Comparison of ENCODE assay signal across 8 cellular contexts in the genomic region with DNA sequence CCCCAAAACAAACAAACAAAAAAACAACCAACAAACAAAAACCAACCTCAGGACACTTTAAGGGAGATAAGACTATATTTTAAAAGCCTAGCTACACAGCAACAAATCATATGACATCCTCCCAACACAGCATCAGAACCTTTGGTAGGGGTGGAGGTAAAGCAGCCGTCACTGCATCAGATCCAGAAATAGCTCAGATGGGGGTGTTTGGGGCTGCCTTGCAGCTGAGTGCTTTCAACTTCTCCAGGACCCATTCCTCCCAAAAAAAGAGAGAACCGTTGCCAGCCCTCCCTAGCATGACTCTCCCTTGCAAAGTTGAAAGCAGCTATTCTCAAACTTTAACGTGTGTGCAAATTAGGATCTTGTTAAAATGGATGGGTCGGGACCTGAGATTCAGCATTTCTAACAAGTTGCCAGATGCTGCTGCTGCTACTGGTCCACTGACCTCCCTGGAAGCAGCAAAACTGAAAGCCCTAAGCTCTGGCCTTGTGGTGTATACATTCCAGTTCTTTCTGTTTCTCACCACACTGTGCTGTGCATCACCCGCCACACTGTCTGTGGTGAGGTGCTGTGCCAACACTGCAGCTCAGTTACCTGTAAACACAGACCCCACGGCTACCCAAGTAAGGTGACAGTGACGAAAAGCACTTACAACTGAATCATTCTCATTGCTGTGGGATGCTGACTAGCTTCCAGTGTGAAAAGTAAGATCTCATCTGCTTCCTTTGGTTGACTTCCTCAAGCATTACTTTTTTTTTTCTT. TPM values are rescaled to one million over a fixed set of nuclear protein-coding genes. Genes with fewer than 3 reads are reported as not detected.
DNase-seq lines count a peak whose midpoint lies in the region; ATAC-seq and TF ChIP-seq lines count a peak whose summit lies in the region.

No MANE protein-coding gene starts in this region.

- 0 to 36% methylated on average over 1 to 6 of the region's 7 CpGs for WGBS in gastroesophageal sphincter (ENCODE audit: low coverage in 1 of 2), 2 donors

- DNase-seq in activated CD4-positive, alpha-beta T cell treated with anti-CD3 and anti-CD28 coated beads for 48 hours, result peak; percentile 86
- DNase-seq in RWPE1 (ENCODE audit: low spot score) (no peak), cerebellum (ENCODE audit: low spot score) (no peak), globus pallidus (ENCODE audit: low spot score) (no peak)

- no peak for TF ChIP-seq POLR2A in gastroesophageal sphincter (IDR thresholded peaks at IDR 0.05)

- CTCF ChIA-PET in RWPE1 (lab: Yijun Ruan, JAX), result interaction anchor here (0.8 kb wide), 1 partner anchor 1038 kb away, joined by 3 read pairs; no protein-coding TSS in a partner anchor

- H3K27ac ChIP-seq in gastroesophageal sphincter (peak overlapping the region; percentile 0 to 74 (median 72)), RWPE1 (no peak overlapping the region)

- H3K9me3 Mint-ChIP-seq in stimulated activated memory B cell treated with anti-CD40 and anti-IgM and Interleukin-4, amounts not matched to agents 10 μg/mL and 1 μg/mL and 100 μg/mL, for 72 hours, result no peaks in the 10 kb centered on the region

- H3K4me1 ChIP-seq in gastroesophageal sphincter, result peaks cover 10 to 92% (median 12%) of the 10 kb centered on the region in 3 donors

- no peaks in the 10 kb centered on the region for H3K9me3 ChIP-seq in gastroesophageal sphincter

- H3K4me3 ChIP-seq in gastroesophageal sphincter, result no peak overlapping the region

- TF ChIP-seq EP300 in gastroesophageal sphincter (IDR thresholded peaks at IDR 0.05), result no peak

- H3K27me3 Mint-ChIP-seq in stimulated activated memory B cell treated with anti-CD40 and anti-IgM and Interleukin-4, amounts not matched to agents 10 μg/mL and 1 μg/mL and 100 μg/mL, for 72 hours, result no peaks in the 10 kb centered on the region

- H3K27me3 ChIP-seq in gastroesophageal sphincter, result no peaks in the 10 kb centered on the region

- peaks cover 0 to 5% of the 10 kb centered on the region in 2 donors for H3K36me3 ChIP-seq in gastroesophageal sphincter

- peaks cover 72% of the 10 kb centered on the region for H3K36me3 Mint-ChIP-seq in stimulated activated memory B cell treated with anti-CD40 and anti-IgM and Interleukin-4, amounts not matched to agents 10 μg/mL and 1 μg/mL and 100 μg/mL, for 72 hours

- POLR2A ChIA-PET in RWPE1 (lab: Yijun Ruan, JAX; ENCODE audit: low non-redundant PET), result no interaction called here

- TF ChIP-seq CTCF in gastroesophageal sphincter (IDR thresholded peaks at IDR 0.05) (no peak), RWPE1 (conservative IDR thresholded peaks at IDR 0.05; ENCODE audit: low read depth) (no peak)

- H3K4me3 Mint-ChIP-seq in stimulated activated memory B cell treated with anti-CD40 and anti-IgM and Interleukin-4, amounts not matched to agents 10 μg/mL and 1 μg/mL and 100 μg/mL, for 72 hours, result peak overlapping the region; percentile 43

- peak overlapping the region; percentile 98 for H3K27ac Mint-ChIP-seq in stimulated activated memory B cell treated with anti-CD40 and anti-IgM and Interleukin-4, amounts not matched to agents 10 μg/mL and 1 μg/mL and 100 μg/mL, for 72 hours

- peak; percentile 59 for ATAC-seq in GM19438 (IDR thresholded peaks at IDR 0.05; ENCODE audit: low read depth, unreplicated experiment)
- peak; percentile 48 for ATAC-seq in HG03342 (IDR thresholded peaks at IDR 0.05; ENCODE audit: unreplicated experiment)
- peak; percentile 44 for ATAC-seq in gastroesophageal sphincter
- peak; percentile 78 for ATAC-seq in stimulated activated memory B cell treated with anti-CD40 and anti-IgM and Interleukin-4, amounts not matched to agents 10 μg/mL and 1 μg/mL and 100 μg/mL, for 72 hours

- peaks cover 94% of the 10 kb centered on the region for H3K4me1 Mint-ChIP-seq in stimulated activated memory B cell treated with anti-CD40 and anti-IgM and Interleukin-4, amounts not matched to agents 10 μg/mL and 1 μg/mL and 100 μg/mL, for 72 hours

RNA-seq across cellular contexts. Expression of gene SLC38A1, which starts 54.0 kb away (rescaled TPM):
- total RNA-seq in gastroesophageal sphincter (100 to 1,000 TPM; 175 to 273 (median 195) TPM), cerebellum (198 TPM)
